21 cellular contexts compared by ENCODE assay signal in the genomic region with DNA sequence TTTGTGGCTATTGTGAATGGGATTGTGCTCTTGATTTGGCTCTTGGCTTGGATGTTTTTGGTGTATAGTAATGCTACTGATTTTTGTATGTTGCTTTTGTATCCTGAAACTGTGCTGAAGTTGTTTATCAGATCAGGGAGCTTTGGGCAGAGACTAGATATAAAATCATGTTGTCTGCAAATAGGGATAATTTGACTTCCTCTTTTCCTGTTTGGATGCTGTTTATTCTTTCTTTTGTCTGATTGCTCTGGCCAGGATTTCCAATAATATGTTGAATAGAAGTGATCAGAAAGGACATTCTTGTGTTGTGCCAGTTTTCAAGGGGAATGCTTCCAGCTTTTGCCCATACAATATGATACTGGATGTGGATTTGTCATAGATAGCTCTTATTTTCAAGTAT.
"Had no signal": no experiment of that assay in that cellular context is flagged by ENCODE, and none has a peak within 500 bp of the region (broad histone marks: within the 10 kb centered on the region; RNA-seq: fewer than 3 reads in every experiment).

No MANE protein-coding gene starts in this region.

- H3K9me3 ChIP-seq: colonic mucosa, esophagus muscularis mucosa, gastroesophageal sphincter, left lung, lower lobe of right lung, mucosa of descending colon had no signal

- H3K27me3 ChIP-seq: colonic mucosa, esophagus muscularis mucosa, foreskin keratinocyte, gastroesophageal sphincter, heart right ventricle, left lung had no signal

- H3K36me3 ChIP-seq: colonic mucosa, heart right ventricle, left lung, lower lobe of right lung had no signal

- H3K4me1 ChIP-seq: colonic mucosa, esophagus muscularis mucosa, gastroesophageal sphincter, left lung, lower lobe of right lung had no signal

- DNase-seq: colonic mucosa; cortex of kidney; effector CD8-positive, alpha-beta T cell; effector memory CD8-positive, alpha-beta T cell; endodermal cell; foreskin keratinocyte; heart right ventricle; hippocampal formation; left cardiac atrium; left lung; left ventricle myocardium superior; lower lobe of right lung; mesenchymal stem cell; mucosa of descending colon; naive B cell had no signal

- H3K27ac ChIP-seq: colonic mucosa, esophagus muscularis mucosa, foreskin keratinocyte, gastroesophageal sphincter, heart right ventricle, left lung, lower lobe of right lung had no signal

- H3K4me3 ChIP-seq: colonic mucosa, esophagus muscularis mucosa, gastroesophageal sphincter, heart right ventricle, left lung, lower lobe of right lung, mucosa of descending colon had no signal

- ATAC-seq: effector memory CD8-positive, alpha-beta T cell; foreskin keratinocyte; gastroesophageal sphincter; heart right ventricle; left cardiac atrium; left lung; left ventricle myocardium superior; lower lobe of right lung; mucosa of descending colon had no signal

- FAIRE-seq: endometrium, frontal cortex, islet of Langerhans, keratinocyte had no signal
